In genomic region chr7:5045558-5046396, GRCh38 we compare ENCODE assay signal across 7 cellular contexts.
DNase-seq lines count a peak whose midpoint lies in the region; ATAC-seq and TF ChIP-seq lines count a peak whose summit lies in the region.

Gene RBAK, plus strand, starts transcription at chr7:5045860. Its CDS starts 2,217 bp downstream, at chr7:5048077.

- no peak for TF ChIP-seq CTCF in astrocyte of the spinal cord (IDR thresholded peaks at IDR 0.05; ENCODE audit: low read depth, low read length)
- TF ChIP-seq CTCF in retinal pigment epithelial cell (conservative IDR thresholded peaks at IDR 0.05; ENCODE audit: low read depth, low read length), result no peak

- ATAC-seq in GM18517 (IDR thresholded peaks at IDR 0.05; ENCODE audit: unreplicated experiment) (peak; percentile 99), HG03025 (IDR thresholded peaks at IDR 0.05; ENCODE audit: low FRiP score, unreplicated experiment) (peak; percentile 99)

- in situ Hi-C loops in astrocyte of the spinal cord (cut with HindIII; ENCODE audit: low sequenced_read_pairs), result no loop called here

- H3K4me3 ChIP-seq in astrocyte of the spinal cord (ENCODE audit: low read depth, low read length), result peak within 1 kb of the TSS; percentile 76
- peak within 1 kb of the TSS; percentile 74 for H3K4me3 ChIP-seq in retinal pigment epithelial cell (ENCODE audit: low read length)

- peak; percentile 11 for DNase-seq in NCI-H2081 treated with DMSO at 0.1 percent for 48 hours (lab: John Stamatoyannopoulos, UW)
- peak; percentile 88 for DNase-seq in T1000 (lab: John Stamatoyannopoulos, UW)
- peak; percentile 93 for DNase-seq in astrocyte of the spinal cord (ENCODE audit: low read depth, low spot score)
- peak; percentile 55 to 96 (median 89) for DNase-seq in hypothalamus (lab: John Stamatoyannopoulos, UW)
- peak; percentile 84 for DNase-seq in retinal pigment epithelial cell (ENCODE audit: low read depth)

Comparison
In these comparisons a context has a peak if more than half of its experiments do, and no peak if none do; other contexts are left out.
1. Peak in every context shown above with its lines: DNase-seq, ATAC-seq and H3K4me3 ChIP-seq.
2. DNase-seq: peak in every context shown above with its lines; median percentile 93 in astrocyte of the spinal cord; 89 in hypothalamus; 88 in T1000; 84 in retinal pigment epithelial cell; 11 in NCI-H2081 treated with DMSO at 0.1 percent for 48 hours.